Comparison of ENCODE assay signal across 10 cellular contexts in genomic region chr1:206456577-206457375, GRCh38. TPM values are rescaled to one million over a fixed set of nuclear protein-coding genes. Genes with fewer than 3 reads are reported as not detected.
DNase-seq lines count a peak whose midpoint lies in the region; ATAC-seq and TF ChIP-seq lines count a peak whose summit lies in the region.
"Had no signal": no experiment of that assay in that cellular context is flagged by ENCODE, and none has a peak within 500 bp of the region (broad histone marks: within the 10 kb centered on the region; RNA-seq: fewer than 3 reads in every experiment).

No MANE protein-coding gene starts in this region.

- ATAC-seq in stimulated activated effector memory CD8-positive, alpha-beta T cell treated with anti-CD3 and anti-CD28 coated beads, Interleukin-12 subunit alpha, Interleukin-12 subunit beta, amount 100 ng/mL, for 72 hours, result peak; percentile 24
- no peak for ATAC-seq in left colon
- ATAC-seq in HG02798 (IDR thresholded peaks at IDR 0.05; ENCODE audit: poor library complexity, unreplicated experiment), result no peak

- no peak overlapping the region for H3K27ac ChIP-seq in HEK293 (ENCODE audit: extremely low read depth, low read depth, low read length)
- peak overlapping the region in 1 of 2 experiments; percentile 67; a peak in 2 of 4 replicates for H3K27ac ChIP-seq in SK-N-SH (ENCODE audit: low read depth in 2 of 2, low read length in 1 of 2)

- H3K4me3 ChIP-seq in HEK293 (ENCODE audit: low read depth, low read length) (no peak overlapping the region), SK-N-SH (ENCODE audit: low read depth in 2 of 2, low read length in 1 of 2) (no peak overlapping the region), fibroblast of villous mesenchyme (ENCODE audit: low read depth, low read length) (no peak overlapping the region)
- H3K4me3 ChIP-seq: thoracic aorta had no signal

- H3K9ac ChIP-seq in SK-N-SH, result no peak overlapping the region

- peaks cover 3 to 64% of the 10 kb centered on the region in 2 experiments; a peak in 2 of 3 replicates for H3K36me3 ChIP-seq in HEK293 (ENCODE audit: control insufficient read depth in 2 of 2, insufficient read depth in 1 of 2, low read length in 2 of 2)
- peaks cover 29 to 65% of the 10 kb centered on the region in 2 experiments for H3K36me3 ChIP-seq in SK-N-SH (replicated peaks in 1 of 2; ENCODE audit: control insufficient read depth in 1 of 2, insufficient read depth in 2 of 2, low read length in 1 of 2)

- H4K20me1 ChIP-seq in SK-N-SH (ENCODE audit: insufficient read depth), result no peaks in the 10 kb centered on the region

- no peaks in the 10 kb centered on the region for H3K27me3 ChIP-seq in SK-N-SH (ENCODE audit: insufficient read depth)

- peaks cover 8% of the 10 kb centered on the region for H3K4me1 ChIP-seq in HEK293 (ENCODE audit: control insufficient read depth, insufficient read depth, low read length)
- peaks cover 22 to 33% of the 10 kb centered on the region in 2 experiments for H3K4me1 ChIP-seq in SK-N-SH (ENCODE audit: control insufficient read depth in 1 of 2, insufficient read depth in 2 of 2, low read depth in 1 of 2, low read length in 1 of 2)

- H3K4me1 Mint-ChIP-seq in stimulated activated effector memory CD8-positive, alpha-beta T cell treated with anti-CD3 and anti-CD28 coated beads, Interleukin-12 subunit alpha, Interleukin-12 subunit beta, amount 100 ng/mL, for 72 hours, result peaks cover 15% of the 10 kb centered on the region
- peaks cover 12% of the 10 kb centered on the region for H3K4me1 Mint-ChIP-seq in activated naive CD4-positive, alpha-beta T cell treated with anti-CD3 and anti-CD28 coated beads, Interleukin-2, amount 10 ng/mL, durations not matched to agents 7 days and 5 days

- TF ChIP-seq RAD21 in SK-N-SH (IDR thresholded peaks at IDR 0.05; ENCODE audit: low read length), result no peak

- intact Hi-C loops in left colon (cut with DNase I, micrococcal nuclease), result no loop called here

- no peaks in the 10 kb centered on the region for H3K9me3 ChIP-seq in HEK293 (ENCODE audit: control insufficient read depth, insufficient read depth, low read depth, low read length)
- H3K9me3 ChIP-seq in SK-N-SH, result no peaks in the 10 kb centered on the region
- H3K9me3 ChIP-seq: thoracic aorta had no signal

- H3K4me2 ChIP-seq in SK-N-SH, result peak overlapping the region; percentile 12; the same call in 1 of the 2 replicates

- TF ChIP-seq EP300 in SK-N-SH (IDR thresholded peaks at IDR 0.05; ENCODE audit: borderline replicate concordance in 1 of 2, low read depth in 1 of 2, low read length in 1 of 2), result no peak

- POLR2A ChIA-PET in HEK293 (lab: Yijun Ruan, JAX), result interaction anchor here (0.6 kb wide), 1 partner anchor 163 kb away, joined by 7 read pairs; no protein-coding TSS in a partner anchor
- POLR2A ChIA-PET in SK-N-SH (lab: Yijun Ruan, JAX), result no interaction called here

- no peak for TF ChIP-seq CTCF in HEK293 (tag by site-specific recombination; IDR thresholded peaks at IDR 0.05)
- TF ChIP-seq CTCF in SK-N-SH (IDR thresholded peaks at IDR 0.05), result no peak
- TF ChIP-seq CTCF in fibroblast of villous mesenchyme (IDR thresholded peaks at IDR 0.05; ENCODE audit: insufficient read depth, low read depth, low read length), result no peak

- peaks cover 5% of the 10 kb centered on the region for H3F3A ChIP-seq in SK-N-SH (replicated peaks; ENCODE audit: insufficient read depth)

- H3K79me2 ChIP-seq in SK-N-SH (ENCODE audit: insufficient read depth), result no peaks in the 10 kb centered on the region

- H3K36me3 Mint-ChIP-seq in stimulated activated effector memory CD8-positive, alpha-beta T cell treated with anti-CD3 and anti-CD28 coated beads, Interleukin-12 subunit alpha, Interleukin-12 subunit beta, amount 100 ng/mL, for 72 hours, result peaks cover 20% of the 10 kb centered on the region
- peaks cover 26% of the 10 kb centered on the region for H3K36me3 Mint-ChIP-seq in activated naive CD4-positive, alpha-beta T cell treated with anti-CD3 and anti-CD28 coated beads, Interleukin-2, amount 10 ng/mL, durations not matched to agents 7 days and 5 days

- peak overlapping the region; percentile 67 for H3K27ac Mint-ChIP-seq in stimulated activated effector memory CD8-positive, alpha-beta T cell treated with anti-CD3 and anti-CD28 coated beads, Interleukin-12 subunit alpha, Interleukin-12 subunit beta, amount 100 ng/mL, for 72 hours
- H3K27ac Mint-ChIP-seq in activated naive CD4-positive, alpha-beta T cell treated with anti-CD3 and anti-CD28 coated beads, Interleukin-2, amount 10 ng/mL, durations not matched to agents 7 days and 5 days, result no peak overlapping the region

- H2AFZ ChIP-seq in SK-N-SH (ENCODE audit: low read depth), result no peak overlapping the region

- no peak overlapping the region for H3K4me3 Mint-ChIP-seq in stimulated activated effector memory CD8-positive, alpha-beta T cell treated with anti-CD3 and anti-CD28 coated beads, Interleukin-12 subunit alpha, Interleukin-12 subunit beta, amount 100 ng/mL, for 72 hours
- no peak overlapping the region for H3K4me3 Mint-ChIP-seq in activated naive CD4-positive, alpha-beta T cell treated with anti-CD3 and anti-CD28 coated beads, Interleukin-2, amount 10 ng/mL, durations not matched to agents 7 days and 5 days

- DNase-seq in SK-N-SH (no peak), fibroblast of villous mesenchyme (ENCODE audit: low read depth) (peak; percentile 66), left colon (no peak)
- DNase-seq in stimulated activated effector memory CD8-positive, alpha-beta T cell treated with anti-CD3 and anti-CD28 coated beads, Interleukin-12 subunit alpha, Interleukin-12 subunit beta, amount 100 ng/mL, for 72 hours (ENCODE audit: low spot score in 2 of 2), result no peak
- DNase-seq in activated naive CD4-positive, alpha-beta T cell treated with anti-CD3 and anti-CD28 coated beads, Interleukin-2, amount 10 ng/mL, durations not matched to agents 7 days and 5 days, result no peak
- DNase-seq: NCI-H82, posterior cingulate gyrus had no signal

- CTCF ChIA-PET in HEK293 (lab: Yijun Ruan, JAX) (no interaction called here), SK-N-SH (lab: Yijun Ruan, JAX) (interaction anchor here (0.6 to 7.0 kb wide), 5 partner anchors 13 to 126 kb away, joined by 3 to 92 read pairs (median 7); partner anchors contain the start of gene IKBKE)
- CTCF ChIA-PET in activated naive CD4-positive, alpha-beta T cell treated with anti-CD3 and anti-CD28 coated beads, Interleukin-2, amount 10 ng/mL, durations not matched to agents 7 days and 5 days (lab: Charles Lee), result interaction anchor here (1.1 to 3.0 kb wide), 2 partner anchors 14 to 23 kb away, joined by 3 to 12 read pairs; partner anchors contain the start of gene IKBKE

- no peaks in the 10 kb centered on the region for H3K27me3 Mint-ChIP-seq in activated naive CD4-positive, alpha-beta T cell treated with anti-CD3 and anti-CD28 coated beads, Interleukin-2, amount 10 ng/mL, durations not matched to agents 7 days and 5 days

- no peaks in the 10 kb centered on the region for H3K9me2 ChIP-seq in SK-N-SH

- H3K9me3 Mint-ChIP-seq in stimulated activated effector memory CD8-positive, alpha-beta T cell treated with anti-CD3 and anti-CD28 coated beads, Interleukin-12 subunit alpha, Interleukin-12 subunit beta, amount 100 ng/mL, for 72 hours, result no peaks in the 10 kb centered on the region
- no peaks in the 10 kb centered on the region for H3K9me3 Mint-ChIP-seq in activated naive CD4-positive, alpha-beta T cell treated with anti-CD3 and anti-CD28 coated beads, Interleukin-2, amount 10 ng/mL, durations not matched to agents 7 days and 5 days

- 85% methylated on average over 10 of the region's 11 CpGs for WGBS in SK-N-SH (ENCODE audit: low lambda C conversion rate)

TF ChIP-seq in HEK293, 187 proteins besides CTCF, POLR2A, EP300 and RAD21:
- TF ChIP-seq ZNF747 (tag by site-specific recombination; IDR thresholded peaks at IDR 0.05), result no peak
- 0 out of 2 replicates have a peak, but pooled peaks have one; percentile 27 for TF ChIP-seq KLF17 (tag by site-specific recombination; IDR thresholded peaks at IDR 0.05)

TF ChIP-seq in SK-N-SH, 30 proteins besides CTCF, POLR2A, EP300 and RAD21:
- peak; percentile 71 for TF ChIP-seq PBX3 (IDR thresholded peaks at IDR 0.05)
- peak; percentile 18; the same call in 1 of the 2 replicates for TF ChIP-seq FOSL2 (IDR thresholded peaks at IDR 0.05; ENCODE audit: borderline replicate concordance, low read depth)
- no peak for TF ChIP-seq ELF1 (IDR thresholded peaks at IDR 0.05)
- no peak for TF ChIP-seq USF2 (IDR thresholded peaks at IDR 0.05; ENCODE audit: borderline replicate concordance, low read depth, low read length)
- TF ChIP-seq RCOR1 (IDR thresholded peaks at IDR 0.05; ENCODE audit: low read length), result no peak
- TF ChIP-seq POLR2AphosphoS5 (IDR thresholded peaks at IDR 0.05; ENCODE audit: low read depth, low read length), result no peak
- no peak for TF ChIP-seq NFIC (IDR thresholded peaks at IDR 0.05; ENCODE audit: borderline replicate concordance)
- TF ChIP-seq RFX5 (IDR thresholded peaks at IDR 0.05; ENCODE audit: low read length), result no peak
- no peak for TF ChIP-seq FOXM1 (IDR thresholded peaks at IDR 0.05; ENCODE audit: low read depth)
TF ChIP-seq in SK-N-SH: peak in this region for 2.

RNA-seq across cellular contexts. Expression of gene IKBKE, which starts 13.5 kb away (rescaled TPM):
- 14.2 and 14.5 TPM in 2 replicates for polyA plus RNA-seq in SK-N-SH (2012; rRNA removed)
- polyA plus RNA-seq in SK-N-SH (2012; cell fraction: cytosol; rRNA removed), result 6.8 and 10.4 TPM in 2 replicates
- 20.5 and 32.0 TPM in 2 replicates for polyA plus RNA-seq in SK-N-SH (2012; cell fraction: nucleus; rRNA removed)
- 23.7 and 25.8 TPM in 2 replicates for total RNA-seq in fibroblast of villous mesenchyme
- total RNA-seq in left colon, result 10 to 100 TPM; 18.2 to 19.8 TPM

RNA-seq across cellular contexts. Expression of gene RASSF5, which starts 50.6 kb away (rescaled TPM):
- 1.7 and 2.2 TPM in 2 replicates for polyA plus RNA-seq in SK-N-SH (2012; rRNA removed)
- polyA plus RNA-seq in SK-N-SH (2012; cell fraction: cytosol; rRNA removed), result 1.6 and 1.8 TPM in 2 replicates
- 4.4 and 5.0 TPM in 2 replicates for polyA plus RNA-seq in SK-N-SH (2012; cell fraction: nucleus; rRNA removed)
- total RNA-seq in fibroblast of villous mesenchyme (0.86 and 1.6 TPM in 2 replicates), left colon (1 to 10 TPM; 3.3 to 7.7 TPM)

Comparison
In these comparisons a context has a peak if more than half of its experiments do, and no peak if none do; other contexts are left out.
1. Of the 4 proteins assayed by ChIP-seq in both HEK293 and SK-N-SH: peak only in HEK293: none; only in SK-N-SH: PBX3; in both: none; in neither: 3.